In genomic region chr10:44513592-44513991, GRCh38 we compare ENCODE assay signal across 1 cellular context.
TF ChIP-seq lines count a peak whose summit lies in the region.

No MANE protein-coding gene starts in this region.

TF ChIP-seq in K562, 482 proteins besides CTCF, POLR2A, EP300 and RAD21 (continued from another document):
- TF ChIP-seq ZBTB40 (IDR thresholded peaks at IDR 0.05) = no peak
- TF ChIP-seq ZBTB40 (CRISPR knock-in tag; IDR thresholded peaks at IDR 0.05) = no peak
- TF ChIP-seq ETS1 (conservative IDR thresholded peaks at IDR 0.05; ENCODE audit: control insufficient read depth, low read depth, low read length) = no peak
- TF ChIP-seq ATF3 (IDR thresholded peaks at IDR 0.05) = peak; percentile 37; the same call in 1 of the 2 replicates
- TF ChIP-seq ATF3 (CRISPR knock-in tag; conservative IDR thresholded peaks at IDR 0.05) = no peak
- no peak for TF ChIP-seq HLTF (IDR thresholded peaks at IDR 0.05)
- no peak for TF ChIP-seq BHLHE40 (IDR thresholded peaks at IDR 0.05; ENCODE audit: low read length)
- no peak for TF ChIP-seq ETV6 (IDR thresholded peaks at IDR 0.05; ENCODE audit: borderline replicate concordance in 1 of 2, low read depth in 2 of 2, low read length in 1 of 2)
- TF ChIP-seq ETV6 (CRISPR knock-in tag; IDR thresholded peaks at IDR 0.05; ENCODE audit: borderline replicate concordance) = no peak
